Comparison of ENCODE assay signal across 11 cellular contexts in genomic region chr2:53949457-53949856, GRCh38. TPM values are rescaled to one million over a fixed set of nuclear protein-coding genes. Genes with fewer than 3 reads are reported as not detected.
DNase-seq lines count a peak whose midpoint lies in the region; ATAC-seq lines count a peak whose summit lies in the region.
"Had no signal": no experiment of that assay in that cellular context is flagged by ENCODE, and none has a peak within 500 bp of the region (broad histone marks: within the 10 kb centered on the region; RNA-seq: fewer than 3 reads in every experiment).

No MANE protein-coding gene starts in this region.

- H3K36me3 Mint-ChIP-seq in activated T-helper 17 cell treated with anti-CD3 and anti-CD28 coated beads, Interleukin-2, amount 50 U/mL, for 72 hours (ENCODE audit: low read depth): peaks cover 54% of the 10 kb centered on the region
- peaks cover 11 to 28% of the 10 kb centered on the region in 2 donors for H3K36me3 Mint-ChIP-seq in naive B cell

- no peak for DNase-seq in naive B cell
- no peak for DNase-seq in HCEC 1CT
- DNase-seq in ecto neural progenitor cell (ENCODE audit: low spot score): no peak
- DNase-seq in cerebellar nuclear complex (lab: John Stamatoyannopoulos, UW): no peak
- DNase-seq: activated naive CD4-positive, alpha-beta T cell treated with anti-CD3 and anti-CD28 coated beads for 36 hours; COR-L47; NCI-H2171; sigmoid colon had no signal

- H3K27ac Mint-ChIP-seq in activated T-helper 17 cell treated with anti-CD3 and anti-CD28 coated beads, Interleukin-2, amount 50 U/mL, for 72 hours: no peak overlapping the region
- peak overlapping the region in 3 of 6 donors; percentile 5 to 34 (median 11) for H3K27ac Mint-ChIP-seq in naive B cell
- H3K27ac Mint-ChIP-seq: activated naive CD4-positive, alpha-beta T cell treated with anti-CD3 and anti-CD28 coated beads for 36 hours had no signal

- no peaks in the 10 kb centered on the region for H3K9me3 Mint-ChIP-seq in activated T-helper 17 cell treated with anti-CD3 and anti-CD28 coated beads, Interleukin-2, amount 50 U/mL, for 72 hours
- peaks cover 0 to 2% (median 0%) of the 10 kb centered on the region in 7 donors for H3K9me3 Mint-ChIP-seq in naive B cell
- H3K9me3 Mint-ChIP-seq: activated naive CD4-positive, alpha-beta T cell treated with anti-CD3 and anti-CD28 coated beads for 36 hours had no signal

- peak; percentile 49 for ATAC-seq in GM18502 (IDR thresholded peaks at IDR 0.05; ENCODE audit: poor library complexity, unreplicated experiment)
- peak; percentile 50 for ATAC-seq in GM21737 (IDR thresholded peaks at IDR 0.05; ENCODE audit: unreplicated experiment)
- ATAC-seq in activated T-helper 17 cell treated with anti-CD3 and anti-CD28 coated beads, Interleukin-2, amount 50 U/mL, for 72 hours (replicated peaks): peak; percentile 29
- peak; percentile 48 to 67 for ATAC-seq in naive B cell (ENCODE audit: low read depth in 2 of 2)

- H3K27me3 Mint-ChIP-seq in activated T-helper 17 cell treated with anti-CD3 and anti-CD28 coated beads, Interleukin-2, amount 50 U/mL, for 72 hours: no peaks in the 10 kb centered on the region
- H3K27me3 Mint-ChIP-seq in naive B cell: no peaks in the 10 kb centered on the region

- peaks cover 4% of the 10 kb centered on the region for H3K4me1 Mint-ChIP-seq in activated T-helper 17 cell treated with anti-CD3 and anti-CD28 coated beads, Interleukin-2, amount 50 U/mL, for 72 hours
- H3K4me1 Mint-ChIP-seq in naive B cell: peaks cover 34 to 82% (median 58%) of the 10 kb centered on the region in 3 donors

- no peak overlapping the region for H3K4me3 Mint-ChIP-seq in activated T-helper 17 cell treated with anti-CD3 and anti-CD28 coated beads, Interleukin-2, amount 50 U/mL, for 72 hours
- peak overlapping the region in 2 of 8 donors; percentile 35 to 59 for H3K4me3 Mint-ChIP-seq in naive B cell
- H3K4me3 Mint-ChIP-seq: activated naive CD4-positive, alpha-beta T cell treated with anti-CD3 and anti-CD28 coated beads for 36 hours had no signal

RNA-seq across cellular contexts. Expression of gene PSME4, which starts 21.3 kb away (rescaled TPM):
- total RNA-seq in activated T-helper 17 cell treated with anti-CD3 and anti-CD28 coated beads, Interleukin-2, amount 50 U/mL, for 72 hours: 10 to 100 TPM; 30.9 to 47.9 TPM
- 10 to 100 TPM in 2 of 6 donors, 1 to 10 TPM in 4; 5.2 to 12.4 (median 7.2) TPM for polyA plus RNA-seq in naive B cell (ENCODE audit: low read depth in 6 of 6)
